ENCODE assay signal across 37 cellular contexts in the genomic region with DNA sequence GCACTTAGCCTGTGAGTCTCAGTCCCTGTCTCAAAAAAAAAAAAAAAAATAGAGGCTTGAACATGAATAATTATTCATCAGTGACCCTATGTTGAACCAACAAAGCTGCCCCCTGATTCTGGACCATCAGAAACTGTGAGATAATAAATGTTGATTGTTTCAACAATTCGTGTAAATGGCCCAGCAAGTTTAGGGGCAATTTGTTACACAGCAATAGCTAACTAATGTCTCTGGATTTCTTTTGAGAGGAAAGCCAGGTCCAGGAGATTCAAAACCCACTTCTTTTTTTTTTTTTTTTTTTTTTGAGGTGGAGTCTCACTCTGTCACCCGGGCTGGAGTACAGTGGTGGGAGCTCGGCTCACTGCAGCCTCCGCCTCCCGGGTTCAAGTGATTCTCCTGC. TPM values are rescaled to one million over a fixed set of nuclear protein-coding genes. Genes with fewer than 3 reads are reported as not detected.
A peak's percentile ranks its signal among the peaks of the same experiment; 100 is the strongest.
DNase-seq lines count a peak whose midpoint lies in the region; ATAC-seq, FAIRE-seq and TF ChIP-seq lines count a peak whose summit lies in the region.
"Had no signal": no experiment of that assay in that cellular context is flagged by ENCODE, and none has a peak within 500 bp of the region (broad histone marks: within the 10 kb centered on the region; RNA-seq: fewer than 3 reads in every experiment).

No MANE protein-coding gene starts in this region.

- TF ChIP-seq RAD21 in HepG2 (CRISPR knock-in tag; IDR thresholded peaks at IDR 0.05), result no peak
- TF ChIP-seq RAD21 in K562 (CRISPR knock-in tag; conservative IDR thresholded peaks at IDR 0.05 in 1 of 2, IDR thresholded peaks at IDR 0.05 in 1 of 2), result no peak

- H3K9me3 ChIP-seq in HepG2 (ENCODE audit: low read length) (no peaks in the 10 kb centered on the region), right lobe of liver (no peaks in the 10 kb centered on the region), HEK293 (ENCODE audit: control insufficient read depth, insufficient read depth, low read depth, low read length) (no peaks in the 10 kb centered on the region), K562 (replicated peaks; ENCODE audit: control insufficient read depth, insufficient read depth, low read depth, low read length) (no peaks in the 10 kb centered on the region), mesenchymal stem cell (ENCODE audit: control insufficient read depth, low read length) (no peaks in the 10 kb centered on the region)
- H3K9me3 ChIP-seq: A549, BE2C, Caco-2 had no signal

- peaks cover 17% of the 10 kb centered on the region for H3K4me1 ChIP-seq in HepG2 (ENCODE audit: insufficient read depth, low read length)
- peaks cover 0 to 12% (median 6%) of the 10 kb centered on the region in 4 donors for H3K4me1 ChIP-seq in right lobe of liver
- peaks cover 9% of the 10 kb centered on the region for H3K4me1 ChIP-seq in HEK293 (ENCODE audit: control insufficient read depth, insufficient read depth, low read length)
- H3K4me1 ChIP-seq in K562 (replicated peaks in 1 of 2; ENCODE audit: control insufficient read depth in 2 of 2, insufficient read depth in 2 of 2, low read length in 2 of 2), result peaks cover 8 to 9% of the 10 kb centered on the region in 2 experiments; a peak in 3 of 5 replicates
- no peaks in the 10 kb centered on the region for H3K4me1 ChIP-seq in mesenchymal stem cell (ENCODE audit: control insufficient read depth, insufficient read depth, low read depth, low read length)
- H3K4me1 ChIP-seq: A549, Caco-2 had no signal

- no peak overlapping the region for H2BK120ac ChIP-seq in mesenchymal stem cell (ENCODE audit: low read depth, low read length)

- peak overlapping the region; percentile 84 for H2AK5ac ChIP-seq in mesenchymal stem cell (ENCODE audit: low read length, severe bottlenecking)

- H2BK5ac ChIP-seq in mesenchymal stem cell (ENCODE audit: low read depth, low read length, poor library complexity, severe bottlenecking), result no peak overlapping the region

- H3K27me3 ChIP-seq in HepG2 (ENCODE audit: control insufficient read depth in 1 of 2, insufficient read depth in 2 of 2, low read length in 2 of 2), result no peaks in the 10 kb centered on the region
- H3K27me3 ChIP-seq in right lobe of liver, result no peaks in the 10 kb centered on the region
- H3K27me3 ChIP-seq in K562 (ENCODE audit: control insufficient read depth in 2 of 2, insufficient read depth in 2 of 2, low read length in 2 of 2), result no peaks in the 10 kb centered on the region
- no peaks in the 10 kb centered on the region for H3K27me3 ChIP-seq in mesenchymal stem cell (ENCODE audit: control insufficient read depth in 1 of 2, insufficient read depth in 1 of 2, low read length in 2 of 2)
- H3K27me3 ChIP-seq: BE2C; BLaER1; BLaER1 treated with 17β-estradiol and CSF1 and Interleukin-3, amounts not matched to agents 10 nM and 100 nM had no signal

- no peak overlapping the region for H3K9ac ChIP-seq in HepG2 (ENCODE audit: insufficient read depth, low read depth, low read length)
- no peak overlapping the region for H3K9ac ChIP-seq in K562 (ENCODE audit: insufficient read depth in 1 of 2, low read depth in 2 of 2, low read length in 2 of 2)
- H3K9ac ChIP-seq in mesenchymal stem cell (ENCODE audit: low read length), result no peak overlapping the region
- H3K9ac ChIP-seq: BLaER1; BLaER1 treated with 17β-estradiol and CSF1 and Interleukin-3, amounts not matched to agents 10 nM and 100 nM had no signal

- H3K4me2 ChIP-seq in HepG2 (ENCODE audit: low read depth, low read length) (no peak overlapping the region), K562 (ENCODE audit: insufficient read depth, low read length) (no peak overlapping the region), mesenchymal stem cell (ENCODE audit: low read length, poor library complexity, severe bottlenecking) (no peak overlapping the region)
- H3K4me2 ChIP-seq: A549, BLaER1 had no signal

- no peak overlapping the region for H3K14ac ChIP-seq in mesenchymal stem cell (ENCODE audit: low read length in 2 of 2)

- DNase-seq in HepG2 (ENCODE audit: low spot score) (no peak), right lobe of liver (no peak), K562 (ENCODE audit: extremely low read depth in 1 of 4, low spot score in 3 of 4) (no peak), mesenchymal stem cell (no peak), H4 (ENCODE audit: low spot score) (no peak)
- no peak for DNase-seq in stimulated activated naive CD4-positive, alpha-beta T cell treated with Interleukin-2 at 50 U/mL for 16 hours (lab: John Stamatoyannopoulos, UW)
- DNase-seq: 8988T; ACHN; AML-193; BE2C; C1 segment of cervical spinal cord; Caco-2; Calu3; CD4-positive, alpha-beta memory T cell; CD4-positive, alpha-beta T cell; CD4-positive, CD25-positive, alpha-beta regulatory T cell; CD8-positive, alpha-beta memory T cell; CD8-positive, alpha-beta T cell; COR-L47; DMS 273 treated with DMSO at 0.1 percent for 48 hours; DMS153; DMS53; DMS79; DMS79 treated with DMSO at 0.1 percent for 48 hours; DND-41; EL had no signal

- 82% methylated on average over 5 of the region's 5 CpGs for WGBS in HepG2 (ENCODE audit: low lambda C conversion rate)
- 79% methylated on average over 3 of the region's 5 CpGs for WGBS in right lobe of liver (ENCODE audit: insufficient coverage, low coverage, low lambda C conversion rate, missing lambda C conversion rate)
- 83% methylated on average over 5 of the region's 5 CpGs for WGBS in K562 (ENCODE audit: insufficient coverage, low coverage, missing lambda C conversion rate)
- WGBS in mesenchymal stem cell, result 93% methylated on average over 5 of the region's 5 CpGs

- H3K18ac ChIP-seq in mesenchymal stem cell (ENCODE audit: low read depth in 1 of 2, low read length in 2 of 2), result no peak overlapping the region

- CTCF ChIA-PET in HepG2 (lab: Yijun Ruan, JAX; ENCODE audit: low intra/inter-chr PET ratio, low total read pairs) (no interaction called here), HEK293 (lab: Yijun Ruan, JAX) (interaction anchor here (0.7 to 1.3 kb wide), 4 partner anchors 75 to 199 kb away, joined by 3 to 6 read pairs (median 4); no protein-coding TSS in a partner anchor), K562 (lab: Yijun Ruan, JAX; ENCODE audit: low intra/inter-chr PET ratio) (no interaction called here)

- no peaks in the 10 kb centered on the region for H3K79me1 ChIP-seq in mesenchymal stem cell (replicated peaks; ENCODE audit: low read length, poor library complexity, severe bottlenecking)

- ATAC-seq in HepG2 (no peak), right lobe of liver (no peak), K562 (no peak), GM21619 (IDR thresholded peaks at IDR 0.05; ENCODE audit: unreplicated experiment) (no peak)
- ATAC-seq: A549; CD8-positive, alpha-beta T cell had no signal

- POLR2A ChIA-PET in HepG2 (lab: Yijun Ruan, JAX) (no interaction called here), HEK293 (lab: Yijun Ruan, JAX) (interaction anchor here (0.6 to 0.8 kb wide), 4 partner anchors 14 to 40 kb away, joined by 3 to 9 read pairs (median 4); no protein-coding TSS in a partner anchor), K562 (lab: Yijun Ruan, JAX) (interaction anchor here (1.3 kb wide), 1 partner anchor 12 kb away, joined by 4 read pairs; the partner anchor contains the start of gene TLE6)

- BruUV-seq in HepG2 (replicated peaks; lab: Mats Ljungman, UMichigan) (no TSS peak), K562 (replicated peaks; lab: Mats Ljungman, UMichigan) (no TSS peak)

- no peak overlapping the region for H3K4ac ChIP-seq in mesenchymal stem cell (ENCODE audit: low read depth in 1 of 2, low read length in 2 of 2)

- no peak overlapping the region for H3K23ac ChIP-seq in mesenchymal stem cell (ENCODE audit: low read length in 2 of 2)

- in situ Hi-C loops in HepG2 (cut with HindIII; ENCODE audit: extremely low pct_ligation_motif_present, low pct_unique_long_range_greater_than_20kb), result no loop called here
- in situ Hi-C loops in K562 (cut with MboI), result no loop called here

- H2BK15ac ChIP-seq in mesenchymal stem cell (ENCODE audit: low read depth, poor library complexity, severe bottlenecking), result no peak overlapping the region

- H2AFZ ChIP-seq in HepG2 (ENCODE audit: low read length) (no peak overlapping the region), K562 (ENCODE audit: low read depth, low read length) (no peak overlapping the region), mesenchymal stem cell (ENCODE audit: low read depth, low read length) (no peak overlapping the region)

- H4K91ac ChIP-seq in mesenchymal stem cell (ENCODE audit: low read length), result no peak overlapping the region

- TF ChIP-seq CTCF in HepG2 (CRISPR knock-in tag; IDR thresholded peaks at IDR 0.05) (no peak), right lobe of liver (IDR thresholded peaks at IDR 0.05) (no peak), HEK293 (tag by site-specific recombination; IDR thresholded peaks at IDR 0.05) (no peak), K562 (IDR thresholded peaks at IDR 0.05 in 2 of 3, conservative IDR thresholded peaks at IDR 0.05 in 1 of 3; ENCODE audit: insufficient read depth in 2 of 3, low read depth in 1 of 3, low read length in 3 of 3) (no peak)

- H4K20me1 ChIP-seq in HepG2 (ENCODE audit: insufficient read depth, low read length) (no peaks in the 10 kb centered on the region), K562 (replicated peaks; ENCODE audit: control insufficient read depth, insufficient read depth, low read length) (no peaks in the 10 kb centered on the region)
- H4K20me1 ChIP-seq: BLaER1; BLaER1 treated with 17β-estradiol and CSF1 and Interleukin-3, amounts not matched to agents 10 nM and 100 nM had no signal

- H3K9me1 ChIP-seq in K562 (ENCODE audit: control insufficient read depth, insufficient read depth, low read length), result no peaks in the 10 kb centered on the region

- H3K79me2 ChIP-seq in HepG2 (ENCODE audit: insufficient read depth, low read length) (no peaks in the 10 kb centered on the region), K562 (ENCODE audit: control insufficient read depth, insufficient read depth, low read length) (no peaks in the 10 kb centered on the region)

- H2BK12ac ChIP-seq in mesenchymal stem cell (ENCODE audit: low read length in 2 of 2), result no peak overlapping the region

- FAIRE-seq in HepG2 (lab: Jason Lieb, UNC), result no peak
- FAIRE-seq in K562 (lab: Jason Lieb, UNC), result no peak
- FAIRE-seq: A204.1, A549, D721Med had no signal

- no peak overlapping the region for H3K27ac ChIP-seq in HepG2 (ENCODE audit: extremely low read length, insufficient read depth, low read length)
- no peak overlapping the region for H3K27ac ChIP-seq in right lobe of liver
- H3K27ac ChIP-seq in HEK293 (ENCODE audit: extremely low read depth, low read depth, low read length), result no peak overlapping the region
- no peak overlapping the region for H3K27ac ChIP-seq in K562 (ENCODE audit: extremely low read depth, low read depth, low read length)
- H3K27ac ChIP-seq in mesenchymal stem cell (ENCODE audit: low read length, poor library complexity, severe bottlenecking), result no peak overlapping the region
- H3K27ac ChIP-seq: 22Rv1; A549; BLaER1; BLaER1 treated with 17β-estradiol and CSF1 and Interleukin-3, amounts not matched to agents 10 nM and 100 nM; C4-2B had no signal

- H4K8ac ChIP-seq in mesenchymal stem cell (ENCODE audit: low read length), result no peak overlapping the region

- H3K36me3 ChIP-seq in HepG2 (replicated peaks in 1 of 2; ENCODE audit: control insufficient read depth in 1 of 2, insufficient read depth in 2 of 2, low read length in 2 of 2), result no peaks in the 10 kb centered on the region
- no peaks in the 10 kb centered on the region for H3K36me3 ChIP-seq in right lobe of liver
- H3K36me3 ChIP-seq in HEK293 (ENCODE audit: control insufficient read depth in 2 of 2, insufficient read depth in 1 of 2, low read length in 2 of 2), result no peaks in the 10 kb centered on the region
- H3K36me3 ChIP-seq in K562 (ENCODE audit: control insufficient read depth, insufficient read depth, low read length), result no peaks in the 10 kb centered on the region
- H3K36me3 ChIP-seq in mesenchymal stem cell (ENCODE audit: control insufficient read depth in 1 of 2, insufficient read depth in 2 of 2, low read depth in 1 of 2, low read length in 2 of 2), result no peaks in the 10 kb centered on the region
- H3K36me3 ChIP-seq: BE2C; BLaER1; BLaER1 treated with 17β-estradiol and CSF1 and Interleukin-3, amounts not matched to agents 10 nM and 100 nM had no signal

- H3K4me3 ChIP-seq in HepG2 (replicated peaks in 1 of 3; ENCODE audit: insufficient read depth in 1 of 3, low read depth in 2 of 3, low read length in 3 of 3), result no peak overlapping the region
- no peak overlapping the region for H3K4me3 ChIP-seq in right lobe of liver
- no peak overlapping the region for H3K4me3 ChIP-seq in HEK293 (ENCODE audit: low read depth, low read length)
- no peak overlapping the region for H3K4me3 ChIP-seq in K562
- H3K4me3 ChIP-seq in mesenchymal stem cell (ENCODE audit: insufficient read depth in 1 of 2, low read depth in 1 of 2, low read length in 2 of 2), result no peak overlapping the region
- H3K4me3 ChIP-seq: A549; BLaER1; BLaER1 treated with 17β-estradiol and CSF1 and Interleukin-3, amounts not matched to agents 10 nM and 100 nM had no signal

- intact Hi-C loops in HepG2 (cut with micrococcal nuclease; ENCODE audit: unreplicated experiment) (no loop called here), right lobe of liver (cut with DNase I) (loop anchor here in 1 of 2 donors (10.0 kb wide), 1 partner anchor 140 kb away; no protein-coding TSS in a partner anchor), K562 (cut with micrococcal nuclease) (no loop called here)

- TF ChIP-seq EP300 in HepG2 (IDR thresholded peaks at IDR 0.05; ENCODE audit: low read depth in 2 of 2, low read length in 2 of 2) (no peak), HepG2 (CRISPR knock-in tag; IDR thresholded peaks at IDR 0.05; ENCODE audit: borderline replicate concordance) (no peak), K562 (IDR thresholded peaks at IDR 0.05; ENCODE audit: low read length) (no peak)

- no peak for TF ChIP-seq POLR2A in HepG2 (IDR thresholded peaks at IDR 0.05; ENCODE audit: insufficient read depth in 1 of 2, low read depth in 2 of 2, low read length in 2 of 2)
- no peak for TF ChIP-seq POLR2A in right lobe of liver (IDR thresholded peaks at IDR 0.05)
- no peak for TF ChIP-seq POLR2A in K562 (conservative IDR thresholded peaks at IDR 0.05)

RNA-seq across cellular contexts. Expression of gene TLE6, which starts 12.5 kb away (rescaled TPM):
- 0.24 and 0.28 TPM in 2 replicates for total RNA-seq in HepG2 (2016; rRNA removed; fragmentation: Illumina TruSeq; extraction: Trizol)
- not detected in 2 replicates for total RNA-seq in HepG2 (2016; cell fraction: cytosol; rRNA removed; fragmentation: Illumina TruSeq; extraction: Trizol; ENCODE audit: low read depth)
- total RNA-seq in HepG2 (2016; cell fraction: insoluble cytoplasmic fraction; rRNA removed; fragmentation: Illumina TruSeq; extraction: Trizol), result 0.06 TPM in 1 of 2 replicates, not detected in the other
- total RNA-seq in HepG2 (2016; cell fraction: membrane; rRNA removed; fragmentation: Illumina TruSeq; extraction: Trizol), result not detected in 2 replicates
- total RNA-seq in HepG2 (2016; cell fraction: nucleus; rRNA removed; fragmentation: Illumina TruSeq; extraction: Trizol), result not detected in 2 replicates
- 5.5 and 6.4 TPM in 2 replicates for polyA plus RNA-seq in HepG2 (2011; rRNA removed)
- polyA plus RNA-seq in HepG2 (2011; cell fraction: cytosol; rRNA removed), result 4.2 TPM in 2 replicates
- polyA plus RNA-seq in HepG2 (2011; cell fraction: nucleus; rRNA removed), result 18.3 and 20.1 TPM in 2 replicates
- 1.5 and 1.9 TPM in 2 replicates for polyA plus RNA-seq in HepG2 (2012)
- 0.19 and 0.32 TPM in 2 replicates for polyA plus RNA-seq in HepG2 (2016; cell fraction: cytosol; fragmentation: Illumina TruSeq; extraction: Trizol; ENCODE audit: low read depth)
- not detected in 2 replicates for polyA plus RNA-seq in HepG2 (2016; cell fraction: insoluble cytoplasmic fraction; fragmentation: Illumina TruSeq; extraction: Trizol; ENCODE audit: low read depth)
- not detected in 2 replicates for polyA plus RNA-seq in HepG2 (2016; cell fraction: membrane; fragmentation: Illumina TruSeq; extraction: Trizol; ENCODE audit: low read depth)
- polyA plus RNA-seq in HepG2 (2016; cell fraction: nucleus; fragmentation: Illumina TruSeq; extraction: Trizol; ENCODE audit: insufficient read depth, low read depth), result 1.00 TPM in 1 of 2 replicates, not detected in the other
- 4.2 and 4.9 TPM in 2 replicates for polyA minus RNA-seq in HepG2 (2011; rRNA and poly(A)+ RNA removed; ENCODE audit: low replicate concordance)
- 2.4 TPM in 1 of 2 replicates, not detected in the other for polyA minus RNA-seq in HepG2 (2011; cell fraction: cytosol; rRNA and poly(A)+ RNA removed)
- 3.2 and 5.0 TPM in 2 replicates for polyA minus RNA-seq in HepG2 (2011; cell fraction: nucleus; rRNA and poly(A)+ RNA removed)
- total RNA-seq in right lobe of liver, result 1 to 10 TPM; 2.3 to 8.9 (median 4.6) TPM
- 5.1 and 7.6 TPM in 2 replicates for total RNA-seq in K562 (2011; cell fraction: chromatin; rRNA removed; ENCODE audit: low replicate concordance)
- total RNA-seq in K562 (2011; cell fraction: nucleolus; rRNA removed), result 5.1 and 5.5 TPM in 2 replicates
- total RNA-seq in K562 (2011; cell fraction: nucleoplasm; rRNA removed), result 2.7 and 4.5 TPM in 2 replicates
- total RNA-seq in K562 (2014; rRNA removed), result 3.3 and 6.1 TPM in 2 replicates
- total RNA-seq in K562 (2014; rRNA removed; fragmentation: Illumina TruSeq; extraction: Trizol), result 1.1 and 1.2 TPM in 2 replicates
- total RNA-seq in K562 (2015; rRNA removed; fragmentation: Illumina TruSeq; extraction: Trizol), result 3.4 and 3.5 TPM in 2 replicates
- total RNA-seq in K562 (2021), result 1.8 TPM in 2 replicates
- 3.3 and 3.5 TPM in 2 replicates for polyA plus RNA-seq in K562 (2011; rRNA removed)
- polyA plus RNA-seq in K562 (2011; cell fraction: cytosol; rRNA removed), result 3.0 TPM in 2 replicates
- polyA plus RNA-seq in K562 (2011; cell fraction: nucleus; rRNA removed), result 6.5 and 7.6 TPM in 2 replicates
- 2.3 and 10.0 TPM in 2 replicates for polyA plus RNA-seq in K562 (2012)
- polyA plus RNA-seq in K562 (2014; fragmentation: Illumina TruSeq; extraction: Trizol), result 1.8 and 3.1 TPM in 2 replicates
- polyA plus RNA-seq in K562 (2014; fragmentation: Nextera tagmentation; extraction: Ambion mirVana), result 1 to 10 TPM; 1.2 to 1.5 TPM
- polyA plus RNA-seq in K562 (2014; rRNA removed), result 2.5 and 4.4 TPM in 2 replicates
- 0.70 and 0.78 TPM in 2 replicates for polyA minus RNA-seq in K562 (2011; rRNA and poly(A)+ RNA removed)
- 1.1 TPM in 1 of 2 replicates, not detected in the other for polyA minus RNA-seq in K562 (2011; cell fraction: cytosol; rRNA and poly(A)+ RNA removed)
- polyA minus RNA-seq in K562 (2011; cell fraction: nucleus; rRNA and poly(A)+ RNA removed), result 0.94 and 2.4 TPM in 2 replicates
- 2.3 TPM for polyA plus RNA-seq in mesenchymal stem cell (2013, experiment 1 of 2)
- 1.6 TPM for polyA plus RNA-seq in mesenchymal stem cell (2013, experiment 2 of 2)
- total RNA-seq in H4 (2014; rRNA removed; shearing (Covaris generic)), result 1.5 and 2.7 TPM in 2 replicates
- total RNA-seq: A673; CD4-positive, alpha-beta memory T cell; CD4-positive, alpha-beta T cell; CD4-positive, CD25-positive, alpha-beta regulatory T cell; CD8-positive, alpha-beta T cell had no signal
- polyA plus RNA-seq: CD14-positive monocyte; CD4-positive, alpha-beta memory T cell; CD4-positive, CD25-positive, alpha-beta regulatory T cell; CD8-positive, alpha-beta memory T cell had no signal

RNA-seq across cellular contexts. Expression of gene ZNF77, which starts 20.1 kb away (rescaled TPM):
- total RNA-seq in HepG2 (2016; rRNA removed; fragmentation: Illumina TruSeq; extraction: Trizol) (11.5 and 12.6 TPM in 2 replicates), right lobe of liver (1 to 10 TPM; 1.1 to 1.5 (median 1.3) TPM), K562 (2014; rRNA removed) (6.5 and 8.6 TPM in 2 replicates), K562 (2014; rRNA removed; fragmentation: Illumina TruSeq; extraction: Trizol) (11.2 and 13.5 TPM in 2 replicates), K562 (2015; rRNA removed; fragmentation: Illumina TruSeq; extraction: Trizol) (10.2 and 11.2 TPM in 2 replicates), K562 (2021) (6.7 and 6.8 TPM in 2 replicates)
- total RNA-seq in HepG2 (2016; cell fraction: cytosol; rRNA removed; fragmentation: Illumina TruSeq; extraction: Trizol; ENCODE audit: low read depth), result 2.9 and 3.5 TPM in 2 replicates
- total RNA-seq in HepG2 (2016; cell fraction: insoluble cytoplasmic fraction; rRNA removed; fragmentation: Illumina TruSeq; extraction: Trizol), result 10.1 and 13.6 TPM in 2 replicates
- total RNA-seq in HepG2 (2016; cell fraction: membrane; rRNA removed; fragmentation: Illumina TruSeq; extraction: Trizol), result 7.1 and 7.2 TPM in 2 replicates
- 8.2 and 9.0 TPM in 2 replicates for total RNA-seq in HepG2 (2016; cell fraction: nucleus; rRNA removed; fragmentation: Illumina TruSeq; extraction: Trizol)
- polyA plus RNA-seq in HepG2 (2011; rRNA removed) (7.1 and 7.8 TPM in 2 replicates), K562 (2011; rRNA removed) (12.3 and 14.5 TPM in 2 replicates), K562 (2014; fragmentation: Illumina TruSeq; extraction: Trizol) (7.7 and 10.7 TPM in 2 replicates), K562 (2014; fragmentation: Nextera tagmentation; extraction: Ambion mirVana) (1 to 10 TPM; 4.3 to 4.9 TPM), K562 (2014; rRNA removed) (8.1 and 8.2 TPM in 2 replicates)
- polyA plus RNA-seq in HepG2 (2011; cell fraction: cytosol; rRNA removed), result 3.6 and 5.6 TPM in 2 replicates
- polyA plus RNA-seq in HepG2 (2011; cell fraction: nucleus; rRNA removed), result 5.3 and 7.8 TPM in 2 replicates
- 5.3 and 5.9 TPM in 2 replicates for polyA plus RNA-seq in HepG2 (2012)
- polyA plus RNA-seq in HepG2 (2016; cell fraction: cytosol; fragmentation: Illumina TruSeq; extraction: Trizol; ENCODE audit: low read depth), result 0.84 and 1.0 TPM in 2 replicates
- 9.3 and 9.6 TPM in 2 replicates for polyA plus RNA-seq in HepG2 (2016; cell fraction: insoluble cytoplasmic fraction; fragmentation: Illumina TruSeq; extraction: Trizol; ENCODE audit: low read depth)
- polyA plus RNA-seq in HepG2 (2016; cell fraction: membrane; fragmentation: Illumina TruSeq; extraction: Trizol; ENCODE audit: low read depth), result 2.7 and 2.9 TPM in 2 replicates
- 14.6 and 16.9 TPM in 2 replicates for polyA plus RNA-seq in HepG2 (2016; cell fraction: nucleus; fragmentation: Illumina TruSeq; extraction: Trizol; ENCODE audit: insufficient read depth, low read depth)
- polyA minus RNA-seq in HepG2 (2011; rRNA and poly(A)+ RNA removed; ENCODE audit: low replicate concordance), result 6.2 and 7.9 TPM in 2 replicates
- 2.5 and 5.3 TPM in 2 replicates for polyA minus RNA-seq in HepG2 (2011; cell fraction: cytosol; rRNA and poly(A)+ RNA removed)
- 5.7 and 10.9 TPM in 2 replicates for polyA minus RNA-seq in HepG2 (2011; cell fraction: nucleus; rRNA and poly(A)+ RNA removed)
- 62.3 and 82.9 TPM in 2 replicates for total RNA-seq in K562 (2011; cell fraction: chromatin; rRNA removed; ENCODE audit: low replicate concordance)
- total RNA-seq in K562 (2011; cell fraction: nucleolus; rRNA removed), result 40.1 and 43.2 TPM in 2 replicates
- 32.5 and 41.6 TPM in 2 replicates for total RNA-seq in K562 (2011; cell fraction: nucleoplasm; rRNA removed)
- polyA plus RNA-seq in K562 (2011; cell fraction: cytosol; rRNA removed), result 4.5 and 6.9 TPM in 2 replicates
- 11.2 and 12.3 TPM in 2 replicates for polyA plus RNA-seq in K562 (2011; cell fraction: nucleus; rRNA removed)
- polyA plus RNA-seq in K562 (2012), result 5.9 and 14.5 TPM in 2 replicates
- polyA minus RNA-seq in K562 (2011; rRNA and poly(A)+ RNA removed), result 22.6 and 25.0 TPM in 2 replicates
- 3.2 and 4.4 TPM in 2 replicates for polyA minus RNA-seq in K562 (2011; cell fraction: cytosol; rRNA and poly(A)+ RNA removed)
- polyA minus RNA-seq in K562 (2011; cell fraction: nucleus; rRNA and poly(A)+ RNA removed), result 5.4 and 7.1 TPM in 2 replicates
- polyA plus RNA-seq in mesenchymal stem cell (2013, experiment 1 of 2), result 2.3 TPM
- 2.7 TPM for polyA plus RNA-seq in mesenchymal stem cell (2013, experiment 2 of 2)
- 3.7 and 4.0 TPM in 2 replicates for total RNA-seq in H4 (2014; rRNA removed; shearing (Covaris generic))
